1 cellular context compared by ENCODE assay signal in the genomic region with DNA sequence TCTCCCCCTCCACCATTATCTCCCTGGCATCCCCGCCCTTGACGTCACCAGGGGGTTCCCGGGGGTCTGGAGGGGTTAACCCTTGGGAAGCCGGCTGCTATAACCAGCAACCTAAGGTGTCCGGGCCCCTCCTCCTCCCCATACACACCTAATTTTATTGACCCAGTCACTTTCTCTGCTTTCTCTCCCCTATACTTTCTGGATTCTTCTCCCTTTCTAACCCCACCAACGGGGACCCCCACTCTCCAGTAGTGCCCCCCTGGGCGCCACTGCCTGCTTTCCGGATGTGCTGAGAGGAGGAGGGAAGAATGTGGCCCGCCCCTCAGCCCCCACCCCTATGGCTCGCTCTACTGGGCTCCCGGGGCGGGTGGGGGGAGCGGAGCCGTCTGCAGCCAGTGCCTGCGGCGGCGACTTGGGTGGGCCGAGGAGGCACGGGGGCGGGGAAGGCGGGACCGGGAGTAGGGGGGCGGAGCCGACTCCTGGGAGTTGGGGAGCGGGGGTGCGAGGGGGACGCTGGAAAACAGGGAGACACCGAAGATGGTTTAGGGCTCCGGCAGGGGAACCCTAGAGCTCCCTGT.
TF ChIP-seq lines count a peak whose summit lies in the region.

No MANE protein-coding gene starts in this region.

TF ChIP-seq in H1, 55 proteins besides CTCF, POLR2A, EP300 and RAD21:
- TF ChIP-seq CBX5 (IDR thresholded peaks at IDR 0.05; ENCODE audit: low read depth, low read length) (no peak), PHF8 (conservative IDR thresholded peaks at IDR 0.05; ENCODE audit: low read depth, low read length) (0 out of 2 replicates have a peak, but pooled peaks have one; percentile 7), JUN (IDR thresholded peaks at IDR 0.05; ENCODE audit: low read depth, low read length) (no peak), SP2 (IDR thresholded peaks at IDR 0.05; ENCODE audit: low read length) (no peak), TEAD4 (IDR thresholded peaks at IDR 0.05; ENCODE audit: low read depth, low read length) (0 out of 2 replicates have a peak, but pooled peaks have one; percentile 35), GABPA (IDR thresholded peaks at IDR 0.05; ENCODE audit: borderline replicate concordance, insufficient read depth, low read length) (no peak), ASH2L (IDR thresholded peaks at IDR 0.05; ENCODE audit: low read length) (peak; percentile 67), EGR1 (IDR thresholded peaks at IDR 0.05; ENCODE audit: borderline replicate concordance, low read depth, low read length) (no peak), TCF12 (IDR thresholded peaks at IDR 0.05; ENCODE audit: low read depth, low read length) (no peak), TAF7 (optimal IDR thresholded peaks at IDR 0.05; ENCODE audit: borderline replicate concordance, low read depth, low read length) (no peak), CBX8 (IDR thresholded peaks at IDR 0.05; ENCODE audit: borderline replicate concordance, low read depth, low read length) (no peak), RBBP5 (IDR thresholded peaks at IDR 0.05; ENCODE audit: borderline replicate concordance, low read depth, low read length) (peak; percentile 66; the same call in 1 of the 2 replicates), FOSL1 (IDR thresholded peaks at IDR 0.05; ENCODE audit: insufficient read depth, low read depth, low read length) (no peak), SIX5 (IDR thresholded peaks at IDR 0.05; ENCODE audit: low read depth, low read length) (no peak), SIRT6 (IDR thresholded peaks at IDR 0.05; ENCODE audit: low read length) (no peak), SP1 (IDR thresholded peaks at IDR 0.05; ENCODE audit: low read depth, low read length) (no peak), CTBP2 (IDR thresholded peaks at IDR 0.05; ENCODE audit: borderline replicate concordance, insufficient read depth, insufficient read length, low read length) (peak; percentile 41), RFX5 (IDR thresholded peaks at IDR 0.05; ENCODE audit: borderline replicate concordance, low read depth, low read length) (no peak), SAP30 (IDR thresholded peaks at IDR 0.05; ENCODE audit: insufficient read depth, insufficient replicate concordance, low read length) (peak; percentile 32), GTF2F1 (IDR thresholded peaks at IDR 0.05; ENCODE audit: borderline replicate concordance, low read depth, low read length) (no peak), HDAC6 (IDR thresholded peaks at IDR 0.05; ENCODE audit: low read depth, low read length) (no peak), SP4 (IDR thresholded peaks at IDR 0.05; ENCODE audit: low read length) (peak; percentile 8; the same call in 1 of the 2 replicates), BACH1 (IDR thresholded peaks at IDR 0.05; ENCODE audit: low read length) (no peak), KDM4A (IDR thresholded peaks at IDR 0.05; ENCODE audit: low read depth, low read length, severe bottlenecking) (no peak), RXRA (IDR thresholded peaks at IDR 0.05; ENCODE audit: insufficient read depth, low read depth, low read length) (no peak), CHD2 (IDR thresholded peaks at IDR 0.05; ENCODE audit: low read length) (no peak), NRF1 (IDR thresholded peaks at IDR 0.05; ENCODE audit: low read depth, low read length) (no peak), BCL11A (IDR thresholded peaks at IDR 0.05; ENCODE audit: low read depth in 2 of 2, low read length in 2 of 2) (no peak), POLR2AphosphoS5 (IDR thresholded peaks at IDR 0.05; ENCODE audit: low read depth, low read length) (no peak), SIN3A (conservative IDR thresholded peaks at IDR 0.05 in 1 of 2, IDR thresholded peaks at IDR 0.05 in 1 of 2; ENCODE audit: low read depth in 1 of 2, low read length in 2 of 2) (0 out of 4 replicates have a peak, but pooled peaks of 1 of the 2 experiments have one; percentile 15), CHD1 (IDR thresholded peaks at IDR 0.05; ENCODE audit: low read depth, low read length) (no peak), SUZ12 (IDR thresholded peaks at IDR 0.05; ENCODE audit: low read length) (no peak), CREB1 (IDR thresholded peaks at IDR 0.05) (peak; percentile 86), NANOG (IDR thresholded peaks at IDR 0.05; ENCODE audit: insufficient read depth, low read depth, low read length, poor library complexity, severe bottlenecking) (no peak), SRF (IDR thresholded peaks at IDR 0.05; ENCODE audit: low read depth, low read length) (no peak), YY1 (IDR thresholded peaks at IDR 0.05; ENCODE audit: low read depth, low read length) (no peak), EZH2 (IDR thresholded peaks at IDR 0.05; ENCODE audit: low read depth, low read length, severe bottlenecking) (no peak), HDAC2 (IDR thresholded peaks at IDR 0.05; ENCODE audit: borderline replicate concordance in 1 of 2, low read depth in 2 of 2, low read length in 2 of 2) (no peak), KDM1A (IDR thresholded peaks at IDR 0.05; ENCODE audit: borderline replicate concordance, low read length) (no peak; the same call in 1 of the 2 replicates), POU5F1 (IDR thresholded peaks at IDR 0.05; ENCODE audit: low read depth, low read length) (no peak), CEBPB (IDR thresholded peaks at IDR 0.05; ENCODE audit: low read depth, low read length) (no peak), KDM5A (IDR thresholded peaks at IDR 0.05; ENCODE audit: low read length) (no peak), TAF1 (IDR thresholded peaks at IDR 0.05; ENCODE audit: low read depth, low read length) (no peak; the same call in 1 of the 2 replicates), RNF2 (IDR thresholded peaks at IDR 0.05; ENCODE audit: borderline replicate concordance, low read depth, low read length, missing control alignments, poor library complexity, severe bottlenecking) (no peak), MAFK (IDR thresholded peaks at IDR 0.05; ENCODE audit: low read depth, low read length) (no peak), BRCA1 (IDR thresholded peaks at IDR 0.05; ENCODE audit: low read depth, low read length) (no peak), ZNF274 (IDR thresholded peaks at IDR 0.05; ENCODE audit: borderline replicate concordance, extremely low read depth, low read length) (no peak), TBP (IDR thresholded peaks at IDR 0.05; ENCODE audit: low read depth, low read length) (no peak; the same call in 1 of the 2 replicates), JUND (IDR thresholded peaks at IDR 0.05; ENCODE audit: low read length) (0 out of 2 replicates have a peak, but pooled peaks have one; percentile 42)
- TF ChIP-seq, protein P1, sequence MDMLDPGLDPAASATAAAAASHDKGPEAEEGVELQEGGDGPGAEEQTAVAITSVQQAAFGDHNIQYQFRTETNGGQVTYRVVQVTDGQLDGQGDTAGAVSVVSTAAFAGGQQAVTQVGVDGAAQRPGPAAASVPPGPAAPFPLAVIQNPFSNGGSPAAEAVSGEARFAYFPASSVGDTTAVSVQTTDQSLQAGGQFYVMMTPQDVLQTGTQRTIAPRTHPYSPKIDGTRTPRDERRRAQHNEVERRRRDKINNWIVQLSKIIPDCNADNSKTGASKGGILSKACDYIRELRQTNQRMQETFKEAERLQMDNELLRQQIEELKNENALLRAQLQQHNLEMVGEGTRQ (IDR thresholded peaks at IDR 0.05; ENCODE audit: low read length), result no peak
- TF ChIP-seq, protein P2, sequence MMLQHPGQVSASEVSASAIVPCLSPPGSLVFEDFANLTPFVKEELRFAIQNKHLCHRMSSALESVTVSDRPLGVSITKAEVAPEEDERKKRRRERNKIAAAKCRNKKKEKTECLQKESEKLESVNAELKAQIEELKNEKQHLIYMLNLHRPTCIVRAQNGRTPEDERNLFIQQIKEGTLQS (IDR thresholded peaks at IDR 0.05; ENCODE audit: insufficient read depth, low read depth, low read length), result no peak
- TF ChIP-seq, protein P3, sequence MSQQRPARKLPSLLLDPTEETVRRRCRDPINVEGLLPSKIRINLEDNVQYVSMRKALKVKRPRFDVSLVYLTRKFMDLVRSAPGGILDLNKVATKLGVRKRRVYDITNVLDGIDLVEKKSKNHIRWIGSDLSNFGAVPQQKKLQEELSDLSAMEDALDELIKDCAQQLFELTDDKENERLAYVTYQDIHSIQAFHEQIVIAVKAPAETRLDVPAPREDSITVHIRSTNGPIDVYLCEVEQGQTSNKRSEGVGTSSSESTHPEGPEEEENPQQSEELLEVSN (IDR thresholded peaks at IDR 0.05), result no peak
- TF ChIP-seq, protein P4, sequence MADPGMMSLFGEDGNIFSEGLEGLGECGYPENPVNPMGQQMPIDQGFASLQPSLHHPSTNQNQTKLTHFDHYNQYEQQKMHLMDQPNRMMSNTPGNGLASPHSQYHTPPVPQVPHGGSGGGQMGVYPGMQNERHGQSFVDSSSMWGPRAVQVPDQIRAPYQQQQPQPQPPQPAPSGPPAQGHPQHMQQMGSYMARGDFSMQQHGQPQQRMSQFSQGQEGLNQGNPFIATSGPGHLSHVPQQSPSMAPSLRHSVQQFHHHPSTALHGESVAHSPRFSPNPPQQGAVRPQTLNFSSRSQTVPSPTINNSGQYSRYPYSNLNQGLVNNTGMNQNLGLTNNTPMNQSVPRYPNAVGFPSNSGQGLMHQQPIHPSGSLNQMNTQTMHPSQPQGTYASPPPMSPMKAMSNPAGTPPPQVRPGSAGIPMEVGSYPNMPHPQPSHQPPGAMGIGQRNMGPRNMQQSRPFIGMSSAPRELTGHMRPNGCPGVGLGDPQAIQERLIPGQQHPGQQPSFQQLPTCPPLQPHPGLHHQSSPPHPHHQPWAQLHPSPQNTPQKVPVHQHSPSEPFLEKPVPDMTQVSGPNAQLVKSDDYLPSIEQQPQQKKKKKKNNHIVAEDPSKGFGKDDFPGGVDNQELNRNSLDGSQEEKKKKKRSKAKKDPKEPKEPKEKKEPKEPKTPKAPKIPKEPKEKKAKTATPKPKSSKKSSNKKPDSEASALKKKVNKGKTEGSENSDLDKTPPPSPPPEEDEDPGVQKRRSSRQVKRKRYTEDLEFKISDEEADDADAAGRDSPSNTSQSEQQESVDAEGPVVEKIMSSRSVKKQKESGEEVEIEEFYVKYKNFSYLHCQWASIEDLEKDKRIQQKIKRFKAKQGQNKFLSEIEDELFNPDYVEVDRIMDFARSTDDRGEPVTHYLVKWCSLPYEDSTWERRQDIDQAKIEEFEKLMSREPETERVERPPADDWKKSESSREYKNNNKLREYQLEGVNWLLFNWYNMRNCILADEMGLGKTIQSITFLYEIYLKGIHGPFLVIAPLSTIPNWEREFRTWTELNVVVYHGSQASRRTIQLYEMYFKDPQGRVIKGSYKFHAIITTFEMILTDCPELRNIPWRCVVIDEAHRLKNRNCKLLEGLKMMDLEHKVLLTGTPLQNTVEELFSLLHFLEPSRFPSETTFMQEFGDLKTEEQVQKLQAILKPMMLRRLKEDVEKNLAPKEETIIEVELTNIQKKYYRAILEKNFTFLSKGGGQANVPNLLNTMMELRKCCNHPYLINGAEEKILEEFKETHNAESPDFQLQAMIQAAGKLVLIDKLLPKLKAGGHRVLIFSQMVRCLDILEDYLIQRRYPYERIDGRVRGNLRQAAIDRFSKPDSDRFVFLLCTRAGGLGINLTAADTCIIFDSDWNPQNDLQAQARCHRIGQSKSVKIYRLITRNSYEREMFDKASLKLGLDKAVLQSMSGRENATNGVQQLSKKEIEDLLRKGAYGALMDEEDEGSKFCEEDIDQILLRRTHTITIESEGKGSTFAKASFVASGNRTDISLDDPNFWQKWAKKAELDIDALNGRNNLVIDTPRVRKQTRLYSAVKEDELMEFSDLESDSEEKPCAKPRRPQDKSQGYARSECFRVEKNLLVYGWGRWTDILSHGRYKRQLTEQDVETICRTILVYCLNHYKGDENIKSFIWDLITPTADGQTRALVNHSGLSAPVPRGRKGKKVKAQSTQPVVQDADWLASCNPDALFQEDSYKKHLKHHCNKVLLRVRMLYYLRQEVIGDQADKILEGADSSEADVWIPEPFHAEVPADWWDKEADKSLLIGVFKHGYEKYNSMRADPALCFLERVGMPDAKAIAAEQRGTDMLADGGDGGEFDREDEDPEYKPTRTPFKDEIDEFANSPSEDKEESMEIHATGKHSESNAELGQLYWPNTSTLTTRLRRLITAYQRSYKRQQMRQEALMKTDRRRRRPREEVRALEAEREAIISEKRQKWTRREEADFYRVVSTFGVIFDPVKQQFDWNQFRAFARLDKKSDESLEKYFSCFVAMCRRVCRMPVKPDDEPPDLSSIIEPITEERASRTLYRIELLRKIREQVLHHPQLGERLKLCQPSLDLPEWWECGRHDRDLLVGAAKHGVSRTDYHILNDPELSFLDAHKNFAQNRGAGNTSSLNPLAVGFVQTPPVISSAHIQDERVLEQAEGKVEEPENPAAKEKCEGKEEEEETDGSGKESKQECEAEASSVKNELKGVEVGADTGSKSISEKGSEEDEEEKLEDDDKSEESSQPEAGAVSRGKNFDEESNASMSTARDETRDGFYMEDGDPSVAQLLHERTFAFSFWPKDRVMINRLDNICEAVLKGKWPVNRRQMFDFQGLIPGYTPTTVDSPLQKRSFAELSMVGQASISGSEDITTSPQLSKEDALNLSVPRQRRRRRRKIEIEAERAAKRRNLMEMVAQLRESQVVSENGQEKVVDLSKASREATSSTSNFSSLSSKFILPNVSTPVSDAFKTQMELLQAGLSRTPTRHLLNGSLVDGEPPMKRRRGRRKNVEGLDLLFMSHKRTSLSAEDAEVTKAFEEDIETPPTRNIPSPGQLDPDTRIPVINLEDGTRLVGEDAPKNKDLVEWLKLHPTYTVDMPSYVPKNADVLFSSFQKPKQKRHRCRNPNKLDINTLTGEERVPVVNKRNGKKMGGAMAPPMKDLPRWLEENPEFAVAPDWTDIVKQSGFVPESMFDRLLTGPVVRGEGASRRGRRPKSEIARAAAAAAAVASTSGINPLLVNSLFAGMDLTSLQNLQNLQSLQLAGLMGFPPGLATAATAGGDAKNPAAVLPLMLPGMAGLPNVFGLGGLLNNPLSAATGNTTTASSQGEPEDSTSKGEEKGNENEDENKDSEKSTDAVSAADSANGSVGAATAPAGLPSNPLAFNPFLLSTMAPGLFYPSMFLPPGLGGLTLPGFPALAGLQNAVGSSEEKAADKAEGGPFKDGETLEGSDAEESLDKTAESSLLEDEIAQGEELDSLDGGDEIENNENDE (IDR thresholded peaks at IDR 0.05; ENCODE audit: insufficient replicate concordance, low read length), result peak; percentile 46
- TF ChIP-seq, protein P5, sequence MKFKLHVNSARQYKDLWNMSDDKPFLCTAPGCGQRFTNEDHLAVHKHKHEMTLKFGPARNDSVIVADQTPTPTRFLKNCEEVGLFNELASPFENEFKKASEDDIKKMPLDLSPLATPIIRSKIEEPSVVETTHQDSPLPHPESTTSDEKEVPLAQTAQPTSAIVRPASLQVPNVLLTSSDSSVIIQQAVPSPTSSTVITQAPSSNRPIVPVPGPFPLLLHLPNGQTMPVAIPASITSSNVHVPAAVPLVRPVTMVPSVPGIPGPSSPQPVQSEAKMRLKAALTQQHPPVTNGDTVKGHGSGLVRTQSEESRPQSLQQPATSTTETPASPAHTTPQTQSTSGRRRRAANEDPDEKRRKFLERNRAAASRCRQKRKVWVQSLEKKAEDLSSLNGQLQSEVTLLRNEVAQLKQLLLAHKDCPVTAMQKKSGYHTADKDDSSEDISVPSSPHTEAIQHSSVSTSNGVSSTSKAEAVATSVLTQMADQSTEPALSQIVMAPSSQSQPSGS (IDR thresholded peaks at IDR 0.05; ENCODE audit: low read length), result peak; percentile 88; the same call in 1 of the 2 replicates
- TF ChIP-seq, protein P6, sequence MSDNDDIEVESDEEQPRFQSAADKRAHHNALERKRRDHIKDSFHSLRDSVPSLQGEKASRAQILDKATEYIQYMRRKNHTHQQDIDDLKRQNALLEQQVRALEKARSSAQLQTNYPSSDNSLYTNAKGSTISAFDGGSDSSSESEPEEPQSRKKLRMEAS (IDR thresholded peaks at IDR 0.05), result no peak
